27 cellular contexts compared by ENCODE assay signal in genomic region chr17:2691965-2692780, GRCh38. TPM values are rescaled to one million over a fixed set of nuclear protein-coding genes. Genes with fewer than 3 reads are reported as not detected.
DNase-seq lines count a peak whose midpoint lies in the region; ATAC-seq, FAIRE-seq and TF ChIP-seq lines count a peak whose summit lies in the region.
"Had no signal": no experiment of that assay in that cellular context is flagged by ENCODE, and none has a peak within 500 bp of the region (broad histone marks: within the 10 kb centered on the region; RNA-seq: fewer than 3 reads in every experiment).

No MANE protein-coding gene starts in this region.

- BruUV-seq in MCF 10A (replicated peaks; lab: Mats Ljungman, UMichigan), result no TSS peak

- DNase-seq in breast epithelium (ENCODE audit: low spot score in 2 of 2), result peak; percentile 16 to 50
- no peak for DNase-seq in MCF 10A (ENCODE audit: unreplicated experiment)
- peak; percentile 13 to 48 (median 46) for DNase-seq in Peyer's patch
- DNase-seq in kidney, result peak; percentile 76
- peak; percentile 65 for DNase-seq in spleen
- no peak for DNase-seq in occipital lobe (lab: John Stamatoyannopoulos, UW)
- DNase-seq in DMS53 treated with DMSO at 0.1 percent for 48 hours (lab: John Stamatoyannopoulos, UW; ENCODE audit: unreplicated experiment), result no peak
- DNase-seq: CD4-positive, alpha-beta memory T cell; DMS79; GM23248; Kasumi-1; NCI-H1092; NCI-H2107; NCI-H510A treated with DMSO at 0.1 percent for 48 hours; psoas muscle; stimulated activated CD4-positive, alpha-beta T cell treated with anti-CD3 and anti-CD28 coated beads, Interleukin-4, amount 100 ng/mL, for 4 hours had no signal

- H3K9me3 Mint-ChIP-seq in MCF 10A (ENCODE audit: unreplicated experiment), result no peaks in the 10 kb centered on the region
- H3K9me3 Mint-ChIP-seq: activated CD4-positive, alpha-beta memory T cell treated with anti-CD3 and anti-CD28 coated beads for 36 hours; activated T-helper 1 cell treated with anti-CD3 and anti-CD28 coated beads, Interleukin-12 subunit alpha, Interleukin-12 subunit beta, Interleukin-2, Interleukin-4 antibody, amounts not matched to agents 30 ng/mL and 10 ng/mL and 1 ng/mL, durations not matched to agents 14 hours and 24 hours and 36 hours; brain; CD4-positive, alpha-beta memory T cell; naive thymus-derived CD8-positive, alpha-beta T cell had no signal

- H3K4me1 ChIP-seq in breast epithelium, result peaks cover 0 to 3% of the 10 kb centered on the region in 2 donors
- no peaks in the 10 kb centered on the region for H3K4me1 ChIP-seq in Peyer's patch
- no peaks in the 10 kb centered on the region for H3K4me1 ChIP-seq in kidney (ENCODE audit: control insufficient read depth in 1 of 2, insufficient read depth in 1 of 2, low read depth in 1 of 2, low read length in 2 of 2)
- H3K4me1 ChIP-seq in spleen, result peaks cover 0 to 23% (median 16%) of the 10 kb centered on the region in 6 donors

- H3K4me3 Mint-ChIP-seq in MCF 10A (ENCODE audit: unreplicated experiment), result no peak overlapping the region
- H3K4me3 Mint-ChIP-seq: activated CD4-positive, alpha-beta memory T cell treated with anti-CD3 and anti-CD28 coated beads for 36 hours; activated T-helper 1 cell treated with anti-CD3 and anti-CD28 coated beads, Interleukin-12 subunit alpha, Interleukin-12 subunit beta, Interleukin-2, Interleukin-4 antibody, amounts not matched to agents 30 ng/mL and 10 ng/mL and 1 ng/mL, durations not matched to agents 14 hours and 24 hours and 36 hours; brain; CD4-positive, alpha-beta memory T cell had no signal

- FAIRE-seq in kidney (lab: Jason Lieb, UNC), result no peak
- FAIRE-seq: HTR-8/SVneo had no signal

- no peaks in the 10 kb centered on the region for H3K4me1 Mint-ChIP-seq in MCF 10A (ENCODE audit: insufficient read depth, unreplicated experiment)

- ATAC-seq in GM21367 (IDR thresholded peaks at IDR 0.05; ENCODE audit: unreplicated experiment), result no peak
- ATAC-seq: heart right ventricle; naive thymus-derived CD8-positive, alpha-beta T cell; psoas muscle had no signal

- H3K4me3 ChIP-seq in breast epithelium (no peak overlapping the region), Peyer's patch (no peak overlapping the region), kidney (ENCODE audit: low read length in 2 of 2) (no peak overlapping the region), spleen (no peak overlapping the region)
- H3K4me3 ChIP-seq: GM23248, heart right ventricle, psoas muscle, smooth muscle cell, suprapubic skin had no signal

- no peak overlapping the region for H3K9ac ChIP-seq in kidney (ENCODE audit: low read length in 2 of 2)
- H3K9ac ChIP-seq: GM23248 had no signal

- no peak for TF ChIP-seq POLR2A in breast epithelium (IDR thresholded peaks at IDR 0.05)
- TF ChIP-seq POLR2A in Peyer's patch (IDR thresholded peaks at IDR 0.05), result no peak
- TF ChIP-seq POLR2A in spleen (IDR thresholded peaks at IDR 0.05), result no peak

- WGBS in spleen, 5 donors, result 90 to 94% (median 92%) methylated on average over 39 to 71 of the region's 71 CpGs

- no peak for TF ChIP-seq CTCF in breast epithelium (IDR thresholded peaks at IDR 0.05)
- no peak for TF ChIP-seq CTCF in MCF 10A (IDR thresholded peaks at IDR 0.05; ENCODE audit: unreplicated experiment)
- no peak for TF ChIP-seq CTCF in Peyer's patch (IDR thresholded peaks at IDR 0.05)
- no peak for TF ChIP-seq CTCF in kidney (IDR thresholded peaks at IDR 0.05; ENCODE audit: borderline replicate concordance, extremely low read depth, insufficient read depth)
- TF ChIP-seq CTCF in spleen (IDR thresholded peaks at IDR 0.05 in 8 of 11, conservative IDR thresholded peaks at IDR 0.05 in 3 of 11), result no peak

- CTCF ChIA-PET in MCF 10A (lab: Yijun Ruan, JAX), result interaction anchor here (0.5 kb wide), 1 partner anchor 276 kb away, joined by 3 read pairs; no protein-coding TSS in a partner anchor

- H3K27me3 ChIP-seq in breast epithelium (no peaks in the 10 kb centered on the region), Peyer's patch (no peaks in the 10 kb centered on the region), spleen (replicated peaks in 1 of 7) (no peaks in the 10 kb centered on the region)
- H3K27me3 ChIP-seq: heart right ventricle, suprapubic skin had no signal

- intact Hi-C loops in breast epithelium (cut with DNase I; ENCODE audit: low total_unique reads), result no loop called here
- intact Hi-C loops in MCF 10A (cut with micrococcal nuclease), result no loop called here
- intact Hi-C loops in kidney (cut with DNase I), result no loop called here
- intact Hi-C loops in spleen (cut with DNase I; ENCODE audit: low total_unique reads), result no loop called here

- no peaks in the 10 kb centered on the region for H3K27me3 Mint-ChIP-seq in MCF 10A (ENCODE audit: insufficient read depth, unreplicated experiment)
- H3K27me3 Mint-ChIP-seq: activated CD4-positive, alpha-beta memory T cell treated with anti-CD3 and anti-CD28 coated beads for 36 hours; brain; CD4-positive, alpha-beta memory T cell; naive thymus-derived CD8-positive, alpha-beta T cell had no signal

- peaks cover 65% of the 10 kb centered on the region for H3K36me3 Mint-ChIP-seq in MCF 10A (ENCODE audit: insufficient read depth, unreplicated experiment)

- peaks cover 6% of the 10 kb centered on the region for H3K36me3 ChIP-seq in breast epithelium
- H3K36me3 ChIP-seq in Peyer's patch, result peaks cover 0 to 76% (median 0%) of the 10 kb centered on the region in 3 donors
- H3K36me3 ChIP-seq in kidney (ENCODE audit: control insufficient read depth in 1 of 2, insufficient read depth in 2 of 2, low read length in 2 of 2), result peaks cover 10 to 17% of the 10 kb centered on the region in 2 donors
- H3K36me3 ChIP-seq in spleen, result peaks cover 0 to 86% (median 65%) of the 10 kb centered on the region in 6 donors

- H3K9me3 ChIP-seq in breast epithelium (no peaks in the 10 kb centered on the region), Peyer's patch (no peaks in the 10 kb centered on the region), kidney (ENCODE audit: control insufficient read depth in 1 of 2, low read length in 2 of 2) (no peaks in the 10 kb centered on the region), spleen (no peaks in the 10 kb centered on the region)
- H3K9me3 ChIP-seq: heart right ventricle, psoas muscle, suprapubic skin had no signal

- no peak overlapping the region for H3K27ac Mint-ChIP-seq in MCF 10A (ENCODE audit: low read depth, unreplicated experiment)
- H3K27ac Mint-ChIP-seq: activated CD4-positive, alpha-beta memory T cell treated with anti-CD3 and anti-CD28 coated beads for 36 hours; activated T-helper 1 cell treated with anti-CD3 and anti-CD28 coated beads, Interleukin-12 subunit alpha, Interleukin-12 subunit beta, Interleukin-2, Interleukin-4 antibody, amounts not matched to agents 30 ng/mL and 10 ng/mL and 1 ng/mL, durations not matched to agents 14 hours and 24 hours and 36 hours; brain; CD4-positive, alpha-beta memory T cell; naive thymus-derived CD8-positive, alpha-beta T cell had no signal

- H3K27ac ChIP-seq in breast epithelium, result no peak overlapping the region
- no peak overlapping the region for H3K27ac ChIP-seq in Peyer's patch
- H3K27ac ChIP-seq in kidney (ENCODE audit: low read depth in 2 of 2, low read length in 2 of 2), result no peak overlapping the region
- H3K27ac ChIP-seq in spleen, result no peak overlapping the region
- H3K27ac ChIP-seq: GM23248, heart right ventricle, psoas muscle, suprapubic skin, VCaP had no signal

- POLR2A ChIA-PET in MCF 10A (lab: Yijun Ruan, JAX), result no interaction called here

RNA-seq across cellular contexts. Expression of gene CLUH, which starts 19.4 kb away (rescaled TPM):
- 10 to 100 TPM; 37.6 to 77.7 (median 50.6) TPM for total RNA-seq in breast epithelium
- 66.6 and 80.4 TPM in 2 replicates for total RNA-seq in MCF 10A (2022)
- total RNA-seq in Peyer's patch, result 100 to 1,000 TPM; 127 to 323 (median 225) TPM
- total RNA-seq in kidney, result 93.1 TPM
- 49.5 TPM for polyA plus RNA-seq in kidney (ENCODE audit: insufficient read depth, low read depth, low replicate concordance)
- 10 to 100 TPM; 37.9 to 82.6 (median 51.1) TPM for total RNA-seq in spleen
- 10 to 100 TPM; 14.3 to 48.7 (median 26.5) TPM for polyA plus RNA-seq in spleen
- total RNA-seq in occipital lobe, result 17.5 TPM

RNA-seq across cellular contexts. Expression of gene CCDC92B, which starts 57.3 kb away (rescaled TPM):
- total RNA-seq in breast epithelium (under 1 TPM in 1 of 3 donors, not detected in 2; 0.33 TPM), MCF 10A (2022) (not detected in 2 replicates), Peyer's patch (1 to 10 TPM in 2 of 4 donors, not detected in 2; 1.5 to 1.6 TPM), kidney (1.0 TPM), spleen (under 1 TPM in 4 of 7 donors, not detected in 3; 0.14 to 0.26 (median 0.22) TPM), occipital lobe (1.1 TPM)
- polyA plus RNA-seq in kidney (ENCODE audit: insufficient read depth, low read depth, low replicate concordance) (0.11 TPM), spleen (under 1 TPM; 0.03 to 0.20 (median 0.06) TPM)
- total RNA-seq: GM23248, smooth muscle cell had no signal
- polyA plus RNA-seq: AG04450; CD4-positive, alpha-beta memory T cell; GM23248; naive thymus-derived CD8-positive, alpha-beta T cell; smooth muscle cell had no signal

Comparison
In these comparisons a context has a peak if more than half of its experiments do, and no peak if none do; other contexts are left out.
1. DNase-seq: peak in breast epithelium (2 of 2), Peyer's patch (3 of 3), kidney (single experiment) and spleen (single experiment); none in MCF 10A (single experiment), occipital lobe (single experiment) and DMS53 treated with DMSO at 0.1 percent for 48 hours (single experiment).